8 cellular contexts compared by ENCODE assay signal in genomic region chr1:51648180-51649109, GRCh38. TPM values are rescaled to one million over a fixed set of nuclear protein-coding genes. Genes with fewer than 3 reads are reported as not detected.
DNase-seq lines count a peak whose midpoint lies in the region; ATAC-seq and TF ChIP-seq lines count a peak whose summit lies in the region.

No MANE protein-coding gene starts in this region.

- peaks cover 0 to 7% (median 0%) of the 10 kb centered on the region in 4 donors for H3K4me1 ChIP-seq in Peyer's patch

- no peaks in the 10 kb centered on the region for H3K9me3 Mint-ChIP-seq in activated T-helper 17 cell treated with anti-CD3 and anti-CD28 coated beads, Interleukin-2, amount 50 U/mL, for 72 hours

- H3K9me3 ChIP-seq in Peyer's patch, result no peaks in the 10 kb centered on the region

- H3K4me3 ChIP-seq in Peyer's patch, result no peak overlapping the region
- no peak overlapping the region for H3K4me3 ChIP-seq in skeletal muscle cell (ENCODE audit: low read depth, low read length)

- TF ChIP-seq CTCF in Peyer's patch (IDR thresholded peaks at IDR 0.05), result no peak

- H3K36me3 Mint-ChIP-seq in activated T-helper 17 cell treated with anti-CD3 and anti-CD28 coated beads, Interleukin-2, amount 50 U/mL, for 72 hours (ENCODE audit: low read depth), result peaks cover 16% of the 10 kb centered on the region

- H3K4me3 Mint-ChIP-seq in activated T-helper 17 cell treated with anti-CD3 and anti-CD28 coated beads, Interleukin-2, amount 50 U/mL, for 72 hours, result no peak overlapping the region

- DNase-seq in H4 (ENCODE audit: low spot score), result peak; percentile 57
- peak in 2 of 3 donors; percentile 53 to 76 for DNase-seq in Peyer's patch
- peak; percentile 79 for DNase-seq in glomerular visceral epithelial cell (ENCODE audit: extremely low spot score)
- peak; percentile 73 for DNase-seq in skeletal muscle cell (ENCODE audit: low read depth)
- no peak for DNase-seq in stimulated activated naive CD4-positive, alpha-beta T cell (lab: John Stamatoyannopoulos, UW)
- DNase-seq in activated effector memory CD4-positive, alpha-beta T cell treated with Interleukin-2 at 50 U/mL for 16 hours, result no peak
- no peak for DNase-seq in SHP77 (lab: John Stamatoyannopoulos, UW)

- H3K36me3 ChIP-seq in Peyer's patch, result peaks cover 0 to 4% (median 0%) of the 10 kb centered on the region in 3 donors

- H3K27me3 ChIP-seq in Peyer's patch, result no peaks in the 10 kb centered on the region

- H3K27me3 Mint-ChIP-seq in activated T-helper 17 cell treated with anti-CD3 and anti-CD28 coated beads, Interleukin-2, amount 50 U/mL, for 72 hours, result no peaks in the 10 kb centered on the region

- H3K27ac ChIP-seq in Peyer's patch, result peak overlapping the region in 3 of 4 donors; percentile 3 to 57 (median 36)

- no peak for ATAC-seq in activated T-helper 17 cell treated with anti-CD3 and anti-CD28 coated beads, Interleukin-2, amount 50 U/mL, for 72 hours (replicated peaks)

- no peak overlapping the region for H3K27ac Mint-ChIP-seq in activated T-helper 17 cell treated with anti-CD3 and anti-CD28 coated beads, Interleukin-2, amount 50 U/mL, for 72 hours

- H3K4me1 Mint-ChIP-seq in activated T-helper 17 cell treated with anti-CD3 and anti-CD28 coated beads, Interleukin-2, amount 50 U/mL, for 72 hours, result peaks cover 4% of the 10 kb centered on the region

- TF ChIP-seq POLR2A in Peyer's patch (IDR thresholded peaks at IDR 0.05), result no peak

RNA-seq across cellular contexts. Expression of gene OSBPL9, which starts 31.6 kb away (rescaled TPM):
- total RNA-seq in H4 (2014; rRNA removed; shearing (Covaris generic)), result 112 and 259 TPM in 2 replicates
- 100 to 1,000 TPM in 1 of 4 donors, 10 to 100 TPM in 3; 54.1 to 597 (median 69.8) TPM for total RNA-seq in Peyer's patch
- total RNA-seq in activated T-helper 17 cell treated with anti-CD3 and anti-CD28 coated beads, Interleukin-2, amount 50 U/mL, for 72 hours, result 10 to 100 TPM; 42.9 to 47.6 TPM

Comparison
In these comparisons a context has a peak if more than half of its experiments do, and no peak if none do; other contexts are left out.
1. DNase-seq: peak in H4 (single experiment), Peyer's patch (2 of 3), glomerular visceral epithelial cell (single experiment) and skeletal muscle cell (single experiment); none in stimulated activated naive CD4-positive, alpha-beta T cell (0 of 6), activated effector memory CD4-positive, alpha-beta T cell treated with Interleukin-2 at 50 U/mL for 16 hours (single experiment) and SHP77 (0 of 2).